8 cellular contexts compared by ENCODE assay signal in genomic region chr18:21134895-21135294, GRCh38. TPM values are rescaled to one million over a fixed set of nuclear protein-coding genes. Genes with fewer than 3 reads are reported as not detected.
A peak's percentile ranks its signal among the peaks of the same experiment; 100 is the strongest.
DNase-seq lines count a peak whose midpoint lies in the region; FAIRE-seq lines count a peak whose summit lies in the region.

No MANE protein-coding gene starts in this region.

- H3K36me3 ChIP-seq in adipocyte (ENCODE audit: control insufficient read depth, insufficient read depth, low read length, severe bottlenecking): no peaks in the 10 kb centered on the region
- H3K36me3 ChIP-seq in trophoblast cell (ENCODE audit: control insufficient read depth in 1 of 2, insufficient read depth in 2 of 2, low read length in 2 of 2): no peaks in the 10 kb centered on the region

- no peak overlapping the region for H4K12ac ChIP-seq in trophoblast cell (ENCODE audit: low read depth, low read length)

- no peaks in the 10 kb centered on the region for H3K4me1 ChIP-seq in adipocyte (ENCODE audit: control insufficient read depth, insufficient read depth, low read length)
- no peaks in the 10 kb centered on the region for H3K4me1 ChIP-seq in trophoblast cell (ENCODE audit: control insufficient read depth in 1 of 2, insufficient read depth in 2 of 2, low read length in 2 of 2)

- H2BK5ac ChIP-seq in trophoblast cell (ENCODE audit: low read depth, low read length, poor library complexity): no peak overlapping the region

- peak; percentile 36 for FAIRE-seq in HTR-8/SVneo (lab: Jason Lieb, UNC)

- H3K79me2 ChIP-seq in trophoblast cell (ENCODE audit: control insufficient read depth, insufficient read depth, low read length, poor library complexity): no peaks in the 10 kb centered on the region

- no peak overlapping the region for H4K8ac ChIP-seq in trophoblast cell (ENCODE audit: low read depth, low read length)

- H3K27me3 ChIP-seq in adipocyte (replicated peaks; ENCODE audit: control insufficient read depth, insufficient read depth, low read length): no peaks in the 10 kb centered on the region
- no peaks in the 10 kb centered on the region for H3K27me3 ChIP-seq in trophoblast cell (ENCODE audit: insufficient read depth, low read length)

- H3K4me2 ChIP-seq in trophoblast cell (ENCODE audit: low read length): no peak overlapping the region

- H3K4me3 ChIP-seq in adipocyte (ENCODE audit: low read length) (no peak overlapping the region), trophoblast cell (ENCODE audit: low read depth, low read length) (no peak overlapping the region)

- no peak overlapping the region for H2BK120ac ChIP-seq in trophoblast cell (ENCODE audit: insufficient read depth, low read length, poor library complexity)

- no peak overlapping the region for H3K14ac ChIP-seq in trophoblast cell (ENCODE audit: low read length)

- H3K79me1 ChIP-seq in trophoblast cell (ENCODE audit: low read length): no peaks in the 10 kb centered on the region

- no peak overlapping the region for H2BK12ac ChIP-seq in trophoblast cell (ENCODE audit: low read length)

- no peak overlapping the region for H2AK5ac ChIP-seq in trophoblast cell (ENCODE audit: low read length)

- no peak overlapping the region for H3K18ac ChIP-seq in trophoblast cell (ENCODE audit: low read length)

- H3K9me3 ChIP-seq in adipocyte (ENCODE audit: control insufficient read depth, low read length): no peaks in the 10 kb centered on the region
- H3K9me3 ChIP-seq in trophoblast cell (ENCODE audit: insufficient read depth, low read depth, low read length): peaks cover 4% of the 10 kb centered on the region

- no peak overlapping the region for H3K27ac ChIP-seq in trophoblast cell (ENCODE audit: low read depth, low read length)

- H4K91ac ChIP-seq in trophoblast cell (ENCODE audit: low read depth, low read length): no peak overlapping the region

- H3K4ac ChIP-seq in trophoblast cell (ENCODE audit: low read depth, low read length): no peak overlapping the region

- no peak overlapping the region for H3K23ac ChIP-seq in trophoblast cell (ENCODE audit: low read length)

- no peak overlapping the region for H2AFZ ChIP-seq in trophoblast cell (ENCODE audit: insufficient read depth, low read length, poor library complexity)

- DNase-seq in COR-L47 (lab: John Stamatoyannopoulos, UW) (peak; percentile 39), HTR-8/SVneo (ENCODE audit: insufficient read length, low spot score) (no peak), adipocyte (ENCODE audit: low read depth) (peak; percentile 18), lung microvascular endothelial cell (ENCODE audit: low read depth in 2 of 2) (peak; percentile 47 to 51), NCI-H1436 treated with DMSO at 0.1 percent for 48 hours (lab: John Stamatoyannopoulos, UW) (no peak), middle frontal gyrus (ENCODE audit: extremely low spot score, low spot score) (no peak), trophoblast cell (no peak)
- no peak for DNase-seq in activated effector memory CD4-positive, alpha-beta T cell treated with anti-CD3 and anti-CD28 coated beads, Interleukin-2, amount 50 U/mL, for 16 hours

- WGBS in trophoblast cell (ENCODE audit: extremely low coverage, insufficient coverage, insufficient read length): no CpG with 5 or more reads among the region's 3 CpGs

- H3K9ac ChIP-seq in adipocyte (ENCODE audit: low read length) (no peak overlapping the region), trophoblast cell (ENCODE audit: low read length) (no peak overlapping the region)

RNA-seq across cellular contexts. Expression of gene ROCK1, which starts 23.3 kb away (rescaled TPM):
- 26.8 and 31.3 TPM in 2 replicates for total RNA-seq in lung microvascular endothelial cell
- polyA plus RNA-seq in trophoblast cell (2013): 27.8 and 29.9 TPM in 2 replicates

Comparison
In these comparisons a context has a peak if more than half of its experiments do, and no peak if none do; other contexts are left out.
1. DNase-seq: peak in COR-L47 (single experiment), adipocyte (single experiment) and lung microvascular endothelial cell (2 of 2); none in HTR-8/SVneo (single experiment), activated effector memory CD4-positive, alpha-beta T cell treated with anti-CD3 and anti-CD28 coated beads, Interleukin-2, amount 50 U/mL, for 16 hours (single experiment), NCI-H1436 treated with DMSO at 0.1 percent for 48 hours (single experiment), middle frontal gyrus (single experiment) and trophoblast cell (0 of 2).